In genomic region chr1:152000989-152001630, GRCh38 we compare ENCODE assay signal across 9 cellular contexts. TPM values are rescaled to one million over a fixed set of nuclear protein-coding genes. Genes with fewer than 3 reads are reported as not detected.
DNase-seq lines count a peak whose midpoint lies in the region; ATAC-seq, FAIRE-seq and TF ChIP-seq lines count a peak whose summit lies in the region.
"Had no signal": no experiment of that assay in that cellular context is flagged by ENCODE, and none has a peak within 500 bp of the region (broad histone marks: within the 10 kb centered on the region; RNA-seq: fewer than 3 reads in every experiment).

No MANE protein-coding gene starts in this region.

- H3K9me1 ChIP-seq in endothelial cell of umbilical vein (replicated peaks; ENCODE audit: control insufficient read depth, extremely low read depth, insufficient read depth, low read length) = no peaks in the 10 kb centered on the region

- no peak overlapping the region for H4K8ac ChIP-seq in mesendoderm (ENCODE audit: low read depth, low read length)

- no TSS peak for BruUV-seq in endothelial cell of umbilical vein (replicated peaks; lab: Mats Ljungman, UMichigan)

- no peak overlapping the region for H4K5ac ChIP-seq in mesendoderm (ENCODE audit: low read length)

- CTCF ChIA-PET in endothelial cell of umbilical vein (lab: Charles Lee) = interaction anchor here (0.8 to 19.6 kb wide), 47 partner anchors 8 to 557 kb away, joined by 3 to 572 read pairs (median 5); partner anchors contain the start of genes MRPL9, S100A10, S100A11 and TDRKH

- no peak for TF ChIP-seq POLR2A in endothelial cell of umbilical vein (IDR thresholded peaks at IDR 0.05; ENCODE audit: low read depth, low read length)

- H3K79me1 ChIP-seq in mesendoderm (ENCODE audit: low read length) = no peaks in the 10 kb centered on the region

- H2BK120ac ChIP-seq in mesendoderm (ENCODE audit: low read depth, low read length) = no peak overlapping the region

- FAIRE-seq in endothelial cell of umbilical vein (lab: Jason Lieb, UNC) = no peak

- H2AFZ ChIP-seq in endothelial cell of umbilical vein (ENCODE audit: low read depth, low read length) = peak overlapping the region; percentile 19
- H2AFZ ChIP-seq: parathyroid adenoma had no signal

- TF ChIP-seq CTCF in endothelial cell of umbilical vein (IDR thresholded peaks at IDR 0.05; ENCODE audit: extremely low read depth in 1 of 2, insufficient read depth in 1 of 2, low read depth in 1 of 2, low read length in 2 of 2) (no peak), upper lobe of right lung (IDR thresholded peaks at IDR 0.05) (no peak)

- H3K4ac ChIP-seq in mesendoderm (ENCODE audit: low read depth, low read length) = no peak overlapping the region

- H3K9me3 ChIP-seq in endothelial cell of umbilical vein (replicated peaks; ENCODE audit: control insufficient read depth, insufficient read depth, low read length) (no peaks in the 10 kb centered on the region), upper lobe of right lung (no peaks in the 10 kb centered on the region)
- H3K9me3 ChIP-seq: uterus had no signal

- H2BK15ac ChIP-seq in mesendoderm (replicated peaks; ENCODE audit: low read depth) = no peak overlapping the region

- H3K9ac ChIP-seq in endothelial cell of umbilical vein (replicated peaks; ENCODE audit: extremely low read depth, insufficient read depth, low read length) = no peak overlapping the region
- no peak overlapping the region for H3K9ac ChIP-seq in mesendoderm (ENCODE audit: low read length)
- H3K9ac ChIP-seq: parathyroid adenoma had no signal

- intact Hi-C loops in endothelial cell of umbilical vein (cut with micrococcal nuclease) (loop anchor here (1.0 kb wide), 4 partner anchors 33 to 407 kb away; no protein-coding TSS in a partner anchor), upper lobe of right lung (cut with DNase I) (no loop called here)

- H3K36me3 ChIP-seq in endothelial cell of umbilical vein (ENCODE audit: control insufficient read depth in 2 of 2, extremely low read depth in 1 of 2, insufficient read depth in 2 of 2, low read length in 2 of 2) = no peaks in the 10 kb centered on the region
- H3K36me3 ChIP-seq in mesendoderm (ENCODE audit: control insufficient read depth, insufficient read depth, low read length) = no peaks in the 10 kb centered on the region
- H3K36me3 ChIP-seq in upper lobe of right lung = no peaks in the 10 kb centered on the region
- H3K36me3 ChIP-seq: uterus had no signal

- H2BK5ac ChIP-seq in mesendoderm (ENCODE audit: low read length) = peak overlapping the region; percentile 13

- dilution Hi-C loops in endothelial cell of umbilical vein (cut with MboI; ENCODE audit: extremely low pct_ligation_motif_present, low sequenced_read_pairs) = loop anchor here (25.0 kb wide), 1 partner anchor 89 kb away; the partner anchor contains the start of gene THEM4

- ATAC-seq in upper lobe of right lung (peak; percentile 72), HG02938 (IDR thresholded peaks at IDR 0.05; ENCODE audit: unreplicated experiment) (no peak), HG02678 (IDR thresholded peaks at IDR 0.05; ENCODE audit: unreplicated experiment) (no peak)

- WGBS in mesendoderm (ENCODE audit: extremely low coverage, insufficient coverage, low lambda C conversion rate) = no CpG with 5 or more reads among the region's 4 CpGs

- H3K4me1 ChIP-seq in endothelial cell of umbilical vein (ENCODE audit: control insufficient read depth, extremely low read depth, insufficient read depth, low read length) (no peaks in the 10 kb centered on the region), mesendoderm (ENCODE audit: control insufficient read depth, low read depth, low read length) (peaks cover 2% of the 10 kb centered on the region), upper lobe of right lung (peaks cover 4% of the 10 kb centered on the region)
- H3K4me1 ChIP-seq: parathyroid adenoma, uterus had no signal

- H3K56ac ChIP-seq in mesendoderm (ENCODE audit: low read length) = no peak overlapping the region

- H3K18ac ChIP-seq in mesendoderm (ENCODE audit: low read length) = peak overlapping the region; percentile 11

- POLR2A ChIA-PET in endothelial cell of umbilical vein (lab: Charles Lee) = interaction anchor here (1.2 to 1.3 kb wide), 2 partner anchors 92 to 113 kb away, joined by 3 read pairs; partner anchors contain the start of gene THEM4

- H3K23ac ChIP-seq in mesendoderm (ENCODE audit: low read length) = no peak overlapping the region

- peak overlapping the region; percentile 70 for H2AK5ac ChIP-seq in mesendoderm (ENCODE audit: low read length)

- H3K4me2 ChIP-seq in endothelial cell of umbilical vein (ENCODE audit: insufficient read depth, low read length) (no peak overlapping the region), mesendoderm (ENCODE audit: low read length) (no peak overlapping the region)

- DNase-seq in NOMO-1 treated with dmso at 0.1 percent for 144 hours (lab: John Stamatoyannopoulos, UW; ENCODE audit: unreplicated experiment) = peak; percentile 24
- DNase-seq in endothelial cell of umbilical vein (ENCODE audit: low read depth, low spot score) = no peak
- no peak for DNase-seq in mesendoderm
- no peak for DNase-seq in upper lobe of right lung
- no peak for DNase-seq in AG08395 (ENCODE audit: low spot score)

- H3K27ac ChIP-seq in endothelial cell of umbilical vein (ENCODE audit: insufficient read depth, low read depth, low read length) = no peak overlapping the region
- no peak overlapping the region for H3K27ac ChIP-seq in mesendoderm (ENCODE audit: low read depth, low read length)
- peak overlapping the region; percentile 44 for H3K27ac ChIP-seq in upper lobe of right lung
- H3K27ac ChIP-seq: parathyroid adenoma, uterus had no signal

- H4K20me1 ChIP-seq in endothelial cell of umbilical vein (replicated peaks; ENCODE audit: control insufficient read depth, extremely low read depth, insufficient read depth, low read length) = no peaks in the 10 kb centered on the region

- H3K27me3 ChIP-seq in endothelial cell of umbilical vein (ENCODE audit: control insufficient read depth in 2 of 2, insufficient read depth in 2 of 2, low read length in 2 of 2) = peaks cover 24 to 28% of the 10 kb centered on the region in 2 experiments
- H3K27me3 ChIP-seq in mesendoderm (ENCODE audit: insufficient read depth, low read length, poor library complexity) = no peaks in the 10 kb centered on the region
- H3K27me3 ChIP-seq in upper lobe of right lung = no peaks in the 10 kb centered on the region
- H3K27me3 ChIP-seq: uterus had no signal

- H3K4me3 ChIP-seq in endothelial cell of umbilical vein (replicated peaks in 1 of 3; ENCODE audit: insufficient read depth in 1 of 3, low read depth in 1 of 3, low read length in 3 of 3) (no peak overlapping the region), mesendoderm (ENCODE audit: low read length) (no peak overlapping the region), upper lobe of right lung (no peak overlapping the region)
- H3K4me3 ChIP-seq: uterus had no signal

- H3K79me2 ChIP-seq in endothelial cell of umbilical vein (ENCODE audit: control insufficient read depth, insufficient read depth, low read length) (no peaks in the 10 kb centered on the region), mesendoderm (ENCODE audit: control insufficient read depth, insufficient read depth, low read length) (no peaks in the 10 kb centered on the region)
- H3K79me2 ChIP-seq: parathyroid adenoma had no signal

TF ChIP-seq in endothelial cell of umbilical vein, 7 proteins besides CTCF, POLR2A, EP300 and RAD21:
- TF ChIP-seq EZH2 (IDR thresholded peaks at IDR 0.05; ENCODE audit: borderline replicate concordance, low read depth, low read length, severe bottlenecking) (no peak), MAX (IDR thresholded peaks at IDR 0.05; ENCODE audit: insufficient read depth, insufficient read length) (no peak), JUN (IDR thresholded peaks at IDR 0.05; ENCODE audit: borderline replicate concordance, insufficient read depth, insufficient read length, low read depth) (no peak), POLR2AphosphoS5 (IDR thresholded peaks at IDR 0.05; ENCODE audit: insufficient read depth, low read depth, low read length) (no peak), MYC (IDR thresholded peaks at IDR 0.05; ENCODE audit: low read depth, low read length) (no peak), GATA2 (IDR thresholded peaks at IDR 0.05; ENCODE audit: insufficient read depth, insufficient read length, low read depth, low read length) (no peak), FOS (IDR thresholded peaks at IDR 0.05; ENCODE audit: borderline replicate concordance, insufficient read depth, low read length) (no peak)
TF ChIP-seq in endothelial cell of umbilical vein: peak in this region for 0.

RNA-seq across cellular contexts. Expression of gene S100A10, which starts 7.5 kb away (rescaled TPM):
- total RNA-seq in endothelial cell of umbilical vein = 650 and 779 TPM in 2 replicates
- polyA plus RNA-seq in endothelial cell of umbilical vein = 56.7 and 76.8 TPM in 2 replicates
- 211 and 231 TPM in 2 replicates for polyA plus RNA-seq in endothelial cell of umbilical vein (2011; cell fraction: cytosol; rRNA removed)
- polyA plus RNA-seq in endothelial cell of umbilical vein (2011; cell fraction: nucleus; rRNA removed) = 60.0 and 72.0 TPM in 2 replicates
- polyA plus RNA-seq in endothelial cell of umbilical vein (2012) = 757 and 1,016 TPM in 2 replicates
- polyA minus RNA-seq in endothelial cell of umbilical vein = 42.6 and 46.3 TPM in 2 replicates
- polyA minus RNA-seq in endothelial cell of umbilical vein (2011; cell fraction: cytosol; rRNA and poly(A)+ RNA removed) = 185 TPM
- polyA minus RNA-seq in endothelial cell of umbilical vein (2011; cell fraction: nucleus; rRNA and poly(A)+ RNA removed) = 19.5 and 23.7 TPM in 2 replicates
- polyA plus RNA-seq in mesendoderm (2013, experiment 1 of 2) = 181 TPM
- polyA plus RNA-seq in mesendoderm (2013, experiment 2 of 2) = 187 TPM
- 643 TPM for total RNA-seq in upper lobe of right lung

RNA-seq across cellular contexts. Expression of gene S100A11, which starts 35.7 kb away (rescaled TPM):
- total RNA-seq in endothelial cell of umbilical vein (461 and 505 TPM in 2 replicates), upper lobe of right lung (522 TPM)
- 497 and 528 TPM in 2 replicates for polyA plus RNA-seq in endothelial cell of umbilical vein
- polyA plus RNA-seq in endothelial cell of umbilical vein (2011; cell fraction: cytosol; rRNA removed) = 799 and 821 TPM in 2 replicates
- polyA plus RNA-seq in endothelial cell of umbilical vein (2011; cell fraction: nucleus; rRNA removed) = 130 and 166 TPM in 2 replicates
- 960 and 1,130 TPM in 2 replicates for polyA plus RNA-seq in endothelial cell of umbilical vein (2012)
- polyA minus RNA-seq in endothelial cell of umbilical vein = 406 and 450 TPM in 2 replicates
- 591 TPM for polyA minus RNA-seq in endothelial cell of umbilical vein (2011; cell fraction: cytosol; rRNA and poly(A)+ RNA removed)
- polyA minus RNA-seq in endothelial cell of umbilical vein (2011; cell fraction: nucleus; rRNA and poly(A)+ RNA removed) = 70.9 and 71.2 TPM in 2 replicates
- 847 TPM for polyA plus RNA-seq in mesendoderm (2013, experiment 1 of 2)
- 867 TPM for polyA plus RNA-seq in mesendoderm (2013, experiment 2 of 2)
